ENCODE assay signal across 14 cellular contexts in the genomic region with DNA sequence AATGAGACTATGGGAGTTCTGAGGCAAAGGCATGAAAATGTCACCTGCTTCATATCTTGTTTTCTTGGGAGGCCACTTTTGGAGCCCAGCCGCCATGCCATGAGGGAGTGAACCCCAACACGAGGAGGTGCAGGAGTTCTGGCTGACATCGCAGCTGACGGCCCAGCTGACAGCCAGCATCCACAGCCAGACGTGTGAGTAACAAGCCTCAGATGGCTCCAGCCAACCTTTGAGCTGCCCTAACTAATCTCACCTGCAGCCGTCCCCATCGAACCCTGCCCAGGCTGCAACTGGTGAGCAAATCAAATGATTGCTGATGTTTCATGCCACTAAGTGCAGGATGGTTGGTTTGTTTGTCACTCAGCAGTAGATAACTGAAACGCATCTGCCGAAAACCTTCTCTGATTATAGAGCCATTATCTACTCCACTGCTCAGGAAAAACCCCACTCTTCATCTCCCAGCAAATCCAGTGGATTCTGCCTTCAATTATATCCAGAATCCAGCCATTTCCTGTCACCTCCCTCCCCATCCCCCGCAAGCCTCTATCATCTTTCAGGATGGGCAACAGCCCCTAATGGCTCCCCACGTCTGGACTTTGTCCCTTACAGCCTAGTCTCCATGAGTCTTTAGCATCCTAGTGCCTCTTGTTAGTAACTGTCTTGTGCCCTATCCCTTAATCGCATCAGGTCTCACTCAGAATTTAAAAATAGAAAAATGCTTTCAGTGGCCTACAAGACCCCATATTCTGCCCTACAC. TPM values are rescaled to one million over a fixed set of nuclear protein-coding genes. Genes with fewer than 3 reads are reported as not detected.
DNase-seq lines count a peak whose midpoint lies in the region; ATAC-seq, FAIRE-seq and TF ChIP-seq lines count a peak whose summit lies in the region.
"Had no signal": no experiment of that assay in that cellular context is flagged by ENCODE, and none has a peak within 500 bp of the region (broad histone marks: within the 10 kb centered on the region; RNA-seq: fewer than 3 reads in every experiment).

No MANE protein-coding gene starts in this region.

- H3K27ac Mint-ChIP-seq in T-cell, result peak overlapping the region; percentile 96 to 99

- H2AK5ac ChIP-seq in H1 (ENCODE audit: low read depth, low read length), result 0 out of 2 replicates have a peak overlapping the region, but pooled peaks have one; percentile 7

- H3K36me3 ChIP-seq in left ventricle myocardium inferior, result no peaks in the 10 kb centered on the region
- H3K36me3 ChIP-seq in H1 (ENCODE audit: control insufficient read depth in 2 of 4, insufficient read depth in 4 of 4, low read length in 3 of 4), result no peaks in the 10 kb centered on the region
- no peaks in the 10 kb centered on the region for H3K36me3 ChIP-seq in tibial nerve

- H2BK5ac ChIP-seq in H1 (ENCODE audit: low read depth, low read length), result peak overlapping the region; percentile 57; the same call in 1 of the 2 replicates

- no peaks in the 10 kb centered on the region for H3K79me1 ChIP-seq in H1 (ENCODE audit: low read depth, low read length)

- H3K9me3 ChIP-seq in left ventricle myocardium inferior (replicated peaks), result no peaks in the 10 kb centered on the region
- no peaks in the 10 kb centered on the region for H3K9me3 ChIP-seq in H1 (ENCODE audit: insufficient read depth in 2 of 2, low read depth in 1 of 2, low read length in 1 of 2)
- H3K9me3 ChIP-seq in tibial nerve, result no peaks in the 10 kb centered on the region

- H3K23me2 ChIP-seq in H1 (ENCODE audit: low read depth, low read length), result no peaks in the 10 kb centered on the region

- no peak overlapping the region for H3K56ac ChIP-seq in H1 (replicated peaks; ENCODE audit: insufficient read length, low read depth, low read length)

- H4K5ac ChIP-seq in H1 (ENCODE audit: insufficient read length, low read depth, low read length), result no peak overlapping the region

- H2BK15ac ChIP-seq in H1 (ENCODE audit: low read length), result peak overlapping the region; percentile 36; the same call in 1 of the 2 replicates

- H3K79me2 ChIP-seq in H1 (ENCODE audit: control insufficient read depth in 1 of 2, insufficient read depth in 2 of 2, low read length in 2 of 2), result no peaks in the 10 kb centered on the region

- H3K18ac ChIP-seq in H1 (ENCODE audit: extremely low read depth, low read length), result peak overlapping the region; percentile 40; the same call in 1 of the 2 replicates

- H3K14ac ChIP-seq in H1 (ENCODE audit: insufficient read length), result no peak overlapping the region

- TF ChIP-seq POLR2A in H1 (IDR thresholded peaks at IDR 0.05; ENCODE audit: control extremely low read depth in 1 of 2, low read depth in 2 of 2, low read length in 2 of 2) (no peak), tibial nerve (IDR thresholded peaks at IDR 0.05) (no peak)

- no peaks in the 10 kb centered on the region for H3K27me3 Mint-ChIP-seq in T-cell

- H3K27ac ChIP-seq in left ventricle myocardium inferior (replicated peaks) (no peak overlapping the region), H1 (ENCODE audit: low read depth, low read length) (no peak overlapping the region), tibial nerve (peak overlapping the region in 3 of 4 donors; percentile 51 to 71 (median 59))

- no peak overlapping the region for H3K9ac ChIP-seq in H1 (replicated peaks in 1 of 4; ENCODE audit: extremely low read depth in 1 of 4, low read depth in 3 of 4, low read length in 3 of 4)

- intact Hi-C loops in left ventricle myocardium superior (cut with micrococcal nuclease), result no loop called here
- intact Hi-C loops in left ventricle myocardium inferior (cut with micrococcal nuclease), result no loop called here

- peak overlapping the region; percentile 51; the same call in 1 of the 2 replicates for H2BK12ac ChIP-seq in H1 (ENCODE audit: low read depth, low read length)

- POLR2A ChIA-PET in T-cell (lab: Charles Lee), result interaction anchor here in 1 of 2 donors (0.6 kb wide), 1 partner anchor 1048 kb away, joined by 3 read pairs; no protein-coding TSS in a partner anchor
- POLR2A ChIA-PET in H1 (lab: Charles Lee; ENCODE audit: partially characterized antibody), result interaction anchor here (1.0 kb wide), 1 partner anchor 16 kb away, joined by 3 read pairs; no protein-coding TSS in a partner anchor

- no peak overlapping the region for H2BK120ac ChIP-seq in H1 (replicated peaks; ENCODE audit: low read depth, low read length)

- no peak for FAIRE-seq in H1 (lab: Jason Lieb, UNC)
- FAIRE-seq: HTR-8/SVneo had no signal

- peak overlapping the region; percentile 69 to 76 (median 73) for H3K4me3 Mint-ChIP-seq in T-cell

- ATAC-seq in left ventricle myocardium superior (peak; percentile 60), T-cell (replicated peaks in 1 of 4) (no peak), HG02623 (IDR thresholded peaks at IDR 0.05; ENCODE audit: unreplicated experiment) (no peak)

- H3K4me1 Mint-ChIP-seq in T-cell, result peaks cover 62 to 67% (median 65%) of the 10 kb centered on the region in 3 donors

- H3K9me3 Mint-ChIP-seq in T-cell, result no peaks in the 10 kb centered on the region

- H2BK20ac ChIP-seq in H1 (ENCODE audit: low read length), result peak overlapping the region; percentile 51

- H2AFZ ChIP-seq in H1 (ENCODE audit: low read length), result 0 out of 2 replicates have a peak overlapping the region, but pooled peaks have one; percentile 4

- H3K4me3 ChIP-seq in left ventricle myocardium inferior (no peak overlapping the region), H1 (ENCODE audit: extremely low read depth in 1 of 4, insufficient read depth in 2 of 4, low read depth in 3 of 4, low read length in 4 of 4) (no peak overlapping the region), tibial nerve (no peak overlapping the region)

- no peaks in the 10 kb centered on the region for H3K36me3 Mint-ChIP-seq in T-cell

- peak overlapping the region; percentile 50 for H4K91ac ChIP-seq in H1 (replicated peaks; ENCODE audit: insufficient read length, low read length)

- no peak overlapping the region for H3K4ac ChIP-seq in H1 (replicated peaks; ENCODE audit: insufficient read length, low read depth, low read length)

- no peaks in the 10 kb centered on the region for H4K20me1 ChIP-seq in H1 (replicated peaks in 1 of 2; ENCODE audit: control insufficient read depth in 1 of 2, insufficient read depth in 2 of 2, low read length in 2 of 2)

- H3K27me3 ChIP-seq in left ventricle myocardium inferior (ENCODE audit: low read depth), result no peaks in the 10 kb centered on the region
- no peaks in the 10 kb centered on the region; a peak in 1 of 7 replicates for H3K27me3 ChIP-seq in H1 (replicated peaks in 1 of 4; ENCODE audit: control insufficient read depth in 3 of 4, extremely low read depth in 1 of 4, insufficient read depth in 3 of 4, low read length in 3 of 4)
- H3K27me3 ChIP-seq in tibial nerve, result no peaks in the 10 kb centered on the region
- H3K27me3 ChIP-seq: foreskin keratinocyte had no signal

- TF ChIP-seq EP300 in H1 (IDR thresholded peaks at IDR 0.05; ENCODE audit: borderline replicate concordance in 1 of 2, low read depth in 2 of 2, low read length in 2 of 2) (no peak), tibial nerve (IDR thresholded peaks at IDR 0.05) (no peak)

- H3K4me2 ChIP-seq in H1 (ENCODE audit: insufficient read depth in 1 of 2, low read depth in 2 of 2, low read length in 2 of 2), result 0 out of 4 replicates have a peak overlapping the region, but pooled peaks of 1 of the 2 experiments have one; percentile 29

- TF ChIP-seq CTCF in left ventricle myocardium inferior (IDR thresholded peaks at IDR 0.05; ENCODE audit: borderline replicate concordance) (no peak), H1 (IDR thresholded peaks at IDR 0.05; ENCODE audit: control extremely low read depth in 1 of 3, insufficient read depth in 1 of 3, low read depth in 1 of 3, low read length in 3 of 3) (no peak), tibial nerve (IDR thresholded peaks at IDR 0.05) (no peak)

- H3K23ac ChIP-seq in H1 (ENCODE audit: insufficient read length), result no peak overlapping the region

- 84% methylated on average over 11 of the region's 12 CpGs; no CpG with 5 or more reads in 1 of the 2 experiments for WGBS in H1 (ENCODE audit: extremely low coverage in 1 of 2, insufficient coverage in 1 of 2, insufficient read length in 1 of 2, insufficient replicate concordance in 2 of 2, low coverage in 1 of 2, low lambda C conversion rate in 2 of 2, missing lambda C conversion rate in 1 of 2), 2 experiments
- 85 to 87% methylated on average over 12 of the region's 12 CpGs for WGBS in tibial nerve, 2 donors

- TF ChIP-seq RAD21 in H1 (IDR thresholded peaks at IDR 0.05 in 1 of 2, conservative IDR thresholded peaks at IDR 0.05 in 1 of 2; ENCODE audit: low read depth in 2 of 2, low read length in 2 of 2), result no peak

- no peak overlapping the region for H4K8ac ChIP-seq in H1 (ENCODE audit: extremely low read depth, insufficient read depth, low read length)

- CTCF ChIA-PET in T-cell (lab: Charles Lee), result no interaction called here
- CTCF ChIA-PET in H1 (lab: Charles Lee; ENCODE audit: partially characterized antibody), result interaction anchor here (0.6 to 1.3 kb wide), 4 partner anchors 227 to 588 kb away, joined by 3 to 6 read pairs (median 3); no protein-coding TSS in a partner anchor

- DNase-seq in left ventricle myocardium superior (no peak), left ventricle myocardium inferior (no peak), T-cell (no peak), H1 (ENCODE audit: low read depth in 1 of 2, low spot score in 2 of 2) (no peak), tibial nerve (ENCODE audit: low spot score in 2 of 2) (no peak), cerebellar cortex (ENCODE audit: low spot score) (no peak)
- DNase-seq in activated CD4-positive, CD25-positive, alpha-beta regulatory T cell (lab: John Stamatoyannopoulos, UW), result no peak
- DNase-seq: aorta, GF-D8, NCI-H1105, NCI-H446 treated with DMSO at 0.1 percent for 48 hours had no signal

- peaks cover 8% of the 10 kb centered on the region for H3K4me1 ChIP-seq in left ventricle myocardium inferior
- H3K4me1 ChIP-seq in H1 (replicated peaks in 1 of 4; ENCODE audit: control insufficient read depth in 3 of 4, insufficient read depth in 4 of 4, low read length in 3 of 4), result peaks cover 3 to 10% (median 7%) of the 10 kb centered on the region in 4 experiments; a peak in 4 of 7 replicates
- H3K4me1 ChIP-seq in tibial nerve, result peaks cover 0 to 57% (median 7%) of the 10 kb centered on the region in 4 donors

TF ChIP-seq in H1, 55 proteins besides CTCF, POLR2A, EP300 and RAD21 (continues in another document):
- TF ChIP-seq TEAD4 (IDR thresholded peaks at IDR 0.05; ENCODE audit: low read depth, low read length), result no peak

RNA-seq across cellular contexts. Expression of a gene that starts 18.5 kb away (rescaled TPM):
- total RNA-seq in left ventricle myocardium superior, result 121 TPM
- total RNA-seq in left ventricle myocardium inferior, result 132 TPM
- 10 to 100 TPM; 25.4 to 52.1 (median 44.6) TPM for total RNA-seq in T-cell
- total RNA-seq in H1 (2021; fragmentation: NEBNext Ultra II Directional; extraction: Animal tissue kit (Norgen Biotek cat#: 25700)), result 68.8 and 73.4 TPM in 2 replicates
- 13.3 and 16.7 TPM in 2 replicates for polyA plus RNA-seq in H1 (2011; rRNA removed)
- polyA plus RNA-seq in H1 (2011; cell fraction: cytosol; rRNA removed), result 30.0 TPM
- polyA plus RNA-seq in H1 (2011; cell fraction: nucleus; rRNA removed), result 12.3 TPM
- polyA plus RNA-seq in H1 (2012, experiment 1 of 2), result 34.1 to 42.5 TPM (median 36.4 TPM) in 4 replicates
- 26.9 TPM for polyA plus RNA-seq in H1 (2012, experiment 2 of 2)
- 20.3 TPM for polyA plus RNA-seq in H1 (2013, experiment 1 of 2)
- 21.3 TPM for polyA plus RNA-seq in H1 (2013, experiment 2 of 2)
- 5.7 and 6.6 TPM in 2 replicates for polyA minus RNA-seq in H1 (2011; rRNA and poly(A)+ RNA removed)
- 11.6 TPM for polyA minus RNA-seq in H1 (2011; cell fraction: cytosol; rRNA and poly(A)+ RNA removed)
- 19.8 TPM for polyA minus RNA-seq in H1 (2011; cell fraction: nucleus; rRNA and poly(A)+ RNA removed)
- 10 to 100 TPM; 16.2 to 41.3 (median 31.2) TPM for total RNA-seq in tibial nerve

Comparison
In these comparisons a context has a peak if more than half of its experiments do, and no peak if none do; other contexts are left out.
1. H3K27ac ChIP-seq: peak in tibial nerve (3 of 4); none in left ventricle myocardium inferior (single experiment) and H1 (single experiment).